19 cellular contexts compared by ENCODE assay signal in genomic region chr1:32666866-32667566, GRCh38. TPM values are rescaled to one million over a fixed set of nuclear protein-coding genes. Genes with fewer than 3 reads are reported as not detected.
A peak's percentile ranks its signal among the peaks of the same experiment; 100 is the strongest.
DNase-seq lines count a peak whose midpoint lies in the region; ATAC-seq and TF ChIP-seq lines count a peak whose summit lies in the region.
"Had no signal": no experiment of that assay in that cellular context is flagged by ENCODE, and none has a peak within 500 bp of the region (broad histone marks: within the 10 kb centered on the region; RNA-seq: fewer than 3 reads in every experiment).

No MANE protein-coding gene starts in this region.

- ATAC-seq in upper lobe of right lung (peak; percentile 80), HG02759 (IDR thresholded peaks at IDR 0.05; ENCODE audit: unreplicated experiment) (no peak)
- ATAC-seq: activated CD4-positive, CD25-positive, alpha-beta regulatory T cell treated with anti-CD3 and anti-CD28 coated beads, Interleukin-2, amount 50 U/mL, for 24 hours; activated CD8-positive, alpha-beta memory T cell treated with anti-CD3 and anti-CD28 coated beads, Interleukin-2, amount 10 ng/mL, durations not matched to agents 7 days and 5 days; naive thymus-derived CD8-positive, alpha-beta T cell had no signal

- H3K4me1 ChIP-seq in mesodermal cell (ENCODE audit: control insufficient read depth, insufficient read depth, low read length, poor library complexity, severe bottlenecking) (peaks cover 16% of the 10 kb centered on the region), upper lobe of right lung (no peaks in the 10 kb centered on the region)
- H3K4me1 ChIP-seq: BLaER1 had no signal

- H3K4me3 ChIP-seq in epithelial cell of proximal tubule (ENCODE audit: low read depth, low read length): no peak overlapping the region
- H3K4me3 ChIP-seq in mesodermal cell (ENCODE audit: extremely low read depth, insufficient read depth, low read length, poor library complexity, severe bottlenecking): no peak overlapping the region
- no peak overlapping the region for H3K4me3 ChIP-seq in upper lobe of right lung
- H3K4me3 ChIP-seq: BLaER1, skin epidermis had no signal

- H3K9me3 ChIP-seq in mesodermal cell (ENCODE audit: control insufficient read depth, low read length): no peaks in the 10 kb centered on the region
- no peaks in the 10 kb centered on the region for H3K9me3 ChIP-seq in upper lobe of right lung
- H3K9me3 ChIP-seq: BLaER1 had no signal

- DNase-seq in activated CD8-positive, alpha-beta memory T cell treated with anti-CD3 and anti-CD28 coated beads for 24 hours: peak; percentile 50
- no peak for DNase-seq in activated CD8-positive, alpha-beta memory T cell treated with anti-CD3 and anti-CD28 coated beads, Interleukin-2, amount 50 U/mL, for 48 hours
- peak; percentile 23 for DNase-seq in epithelial cell of proximal tubule (ENCODE audit: low read depth)
- peak; percentile 78 for DNase-seq in upper lobe of right lung
- DNase-seq in activated CD4-positive, alpha-beta T cell treated with anti-CD3 and anti-CD28 coated beads, Interleukin-2, amount 50 U/mL, for 4 hours: no peak
- no peak for DNase-seq in activated CD8-positive, alpha-beta memory T cell treated with anti-CD3 and anti-CD28 coated beads, Interleukin-2, amount 50 U/mL, for 4 hours
- DNase-seq: activated CD8-positive, alpha-beta memory T cell treated with anti-CD3 and anti-CD28 coated beads, Interleukin-2, amount 10 ng/mL, durations not matched to agents 7 days and 5 days; activated gamma-delta T cell; GF-D8; naive thymus-derived CD8-positive, alpha-beta T cell; NCI-H1048; NCI-H748 treated with DMSO at 0.1 percent for 48 hours; OCI-M1; stimulated activated CD4-positive, alpha-beta T cell treated with anti-CD3 and anti-CD28 coated beads, Interleukin-2, amount 100 ng/mL, for 48 hours had no signal

- no peaks in the 10 kb centered on the region for H3K27me3 ChIP-seq in upper lobe of right lung
- H3K27me3 ChIP-seq: BLaER1 had no signal

- TF ChIP-seq CTCF in epithelial cell of proximal tubule (conservative IDR thresholded peaks at IDR 0.05; ENCODE audit: low read depth, low read length) (no peak), upper lobe of right lung (IDR thresholded peaks at IDR 0.05) (no peak)

- H3K27ac ChIP-seq in mesodermal cell (ENCODE audit: low read depth, low read length, severe bottlenecking): peak overlapping the region; percentile 29
- no peak overlapping the region for H3K27ac ChIP-seq in upper lobe of right lung
- H3K27ac ChIP-seq: BLaER1 had no signal

- WGBS in mesodermal cell (ENCODE audit: insufficient coverage in 2 of 2), 2 experiments: 91% methylated on average over 8 to 10 of the region's 13 CpGs

- intact Hi-C loops in upper lobe of right lung (cut with DNase I): no loop called here

- H3K36me3 ChIP-seq in mesodermal cell (ENCODE audit: control insufficient read depth, insufficient read depth, low read length) (peaks cover 98% of the 10 kb centered on the region), upper lobe of right lung (peaks cover 99% of the 10 kb centered on the region)

RNA-seq across cellular contexts. Expression of gene RBBP4, which starts 16.0 kb away (rescaled TPM):
- total RNA-seq in epithelial cell of proximal tubule (175 and 246 TPM in 2 replicates), upper lobe of right lung (156 TPM)
- 220 TPM for polyA plus RNA-seq in mesodermal cell (2013, experiment 1 of 2)
- 223 TPM for polyA plus RNA-seq in mesodermal cell (2013, experiment 2 of 2)

RNA-seq across cellular contexts. Expression of gene ZBTB8OS, which starts 16.7 kb away (rescaled TPM):
- total RNA-seq in epithelial cell of proximal tubule (31.3 and 53.1 TPM in 2 replicates), upper lobe of right lung (47.8 TPM)
- 30.0 TPM for polyA plus RNA-seq in mesodermal cell (2013, experiment 1 of 2)
- polyA plus RNA-seq in mesodermal cell (2013, experiment 2 of 2): 40.2 TPM

RNA-seq across cellular contexts. Expression of gene SYNC, which starts 35.6 kb away (rescaled TPM):
- 6.6 and 10.3 TPM in 2 replicates for total RNA-seq in epithelial cell of proximal tubule
- polyA plus RNA-seq in mesodermal cell (2013, experiment 1 of 2): 1.0 TPM
- polyA plus RNA-seq in mesodermal cell (2013, experiment 2 of 2): 0.96 TPM
- total RNA-seq in upper lobe of right lung: 16.9 TPM
- total RNA-seq: activated CD8-positive, alpha-beta memory T cell treated with anti-CD3 and anti-CD28 coated beads, Interleukin-2, amount 10 ng/mL, durations not matched to agents 7 days and 5 days; naive thymus-derived CD8-positive, alpha-beta T cell had no signal
- polyA plus RNA-seq: naive thymus-derived CD8-positive, alpha-beta T cell had no signal

Comparison
In these comparisons a context has a peak if more than half of its experiments do, and no peak if none do; other contexts are left out.
1. DNase-seq: peak in activated CD8-positive, alpha-beta memory T cell treated with anti-CD3 and anti-CD28 coated beads for 24 hours (single experiment), epithelial cell of proximal tubule (single experiment) and upper lobe of right lung (single experiment); none in activated CD8-positive, alpha-beta memory T cell treated with anti-CD3 and anti-CD28 coated beads, Interleukin-2, amount 50 U/mL, for 48 hours (single experiment), activated CD4-positive, alpha-beta T cell treated with anti-CD3 and anti-CD28 coated beads, Interleukin-2, amount 50 U/mL, for 4 hours (0 of 2) and activated CD8-positive, alpha-beta memory T cell treated with anti-CD3 and anti-CD28 coated beads, Interleukin-2, amount 50 U/mL, for 4 hours (single experiment).